27 cellular contexts compared by ENCODE assay signal in the genomic region with DNA sequence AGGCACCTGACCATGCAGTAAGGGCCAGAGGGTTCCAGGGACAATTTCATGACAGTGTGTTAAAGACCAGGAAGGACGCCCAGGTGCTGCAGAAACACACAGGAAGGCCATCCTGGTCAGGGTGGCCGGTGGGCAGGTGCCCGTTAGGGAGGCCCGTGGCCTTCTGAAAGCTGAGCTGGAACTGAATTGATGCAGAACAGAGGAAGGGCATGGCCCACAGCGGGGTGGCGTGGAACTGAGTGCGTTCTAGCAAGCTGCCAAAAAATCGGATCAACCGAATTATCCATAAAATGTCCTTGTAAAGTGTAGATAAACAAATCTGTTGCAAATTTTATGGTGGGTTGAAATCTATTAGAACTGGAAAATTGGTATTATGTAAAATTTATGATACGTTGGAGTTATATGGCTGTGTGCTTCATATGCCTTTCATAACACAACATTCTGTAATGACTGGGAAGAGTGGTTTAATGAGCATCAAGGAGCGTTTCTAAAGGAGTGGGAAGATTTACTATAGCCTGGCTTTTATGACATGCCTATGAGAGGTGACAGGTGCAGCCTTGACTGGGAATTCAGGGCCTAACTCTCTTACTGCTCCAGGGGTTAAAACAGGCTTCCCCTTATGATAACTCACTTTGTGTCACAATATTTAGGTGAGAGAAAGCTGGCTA.
"Had no signal": no experiment of that assay in that cellular context is flagged by ENCODE, and none has a peak within 500 bp of the region (broad histone marks: within the 10 kb centered on the region; RNA-seq: fewer than 3 reads in every experiment).

No MANE protein-coding gene starts in this region.

- H3K9me3 ChIP-seq: gastrocnemius medialis, right atrium auricular region, stomach, thyroid gland, upper lobe of right lung had no signal

- H3K4me1 ChIP-seq: gastrocnemius medialis, parathyroid adenoma, right atrium auricular region, stomach, thyroid gland, upper lobe of right lung had no signal

- H3K27me3 ChIP-seq: gastrocnemius medialis, hepatocyte, right atrium auricular region, stomach, thyroid gland, upper lobe of right lung had no signal

- H3K36me3 Mint-ChIP-seq: naive B cell had no signal

- H3K36me3 ChIP-seq: gastrocnemius medialis, right atrium auricular region, thyroid gland, upper lobe of right lung had no signal

- H3K27ac ChIP-seq: dorsolateral prefrontal cortex, gastrocnemius medialis, hepatocyte, parathyroid adenoma, right atrium auricular region, stomach, thyroid gland, upper lobe of right lung, VCaP had no signal

- DNase-seq: activated CD4-positive, alpha-beta T cell treated with anti-CD3 and anti-CD28 coated beads for 4 hours; activated CD4-positive, alpha-beta T cell treated with anti-CD3 and anti-CD28 coated beads, Interleukin-2, amount 50 U/mL, for 4 hours; activated naive CD4-positive, alpha-beta T cell; activated T-cell treated with anti-CD3 and anti-CD28 coated beads for 4 hours; activated T-cell treated with anti-CD3 and anti-CD28 coated beads, Interleukin-2, amount 50 U/mL, for 72 hours; dorsolateral prefrontal cortex; effector memory CD4-positive, alpha-beta T cell; erythroblast; gastrocnemius medialis; islet precursor cell; mammary epithelial cell; naive B cell; occipital lobe; stimulated activated CD4-positive, alpha-beta T cell treated with anti-CD3 and anti-CD28 coated beads, Interleukin-15, amount 100 ng/mL, for 24 hours; stimulated activated CD4-positive, alpha-beta T cell treated with anti-CD3 and anti-CD28 coated beads, Interleukin-2, amount 100 ng/mL, for 24 hours; stimulated activated naive B cell treated with anti-CD40 and anti-IgM and Interleukin-4, amounts not matched to agents 10 μg/mL and 1 μg/mL and 100 μg/mL, for 72 hours; stomach; T-helper 9 cell; thyroid gland; upper lobe of right lung had no signal

- ATAC-seq: activated naive CD4-positive, alpha-beta T cell treated with anti-CD3 and anti-CD28 coated beads, Interleukin-2, amount 50 U/mL, for 72 hours; activated T-cell treated with anti-CD3 and anti-CD28 coated beads, Interleukin-2, amount 50 U/mL, for 72 hours; gastrocnemius medialis; stimulated activated naive B cell treated with anti-CD40 and anti-IgM and Interleukin-4, amounts not matched to agents 10 μg/mL and 1 μg/mL and 100 μg/mL, for 72 hours; upper lobe of right lung had no signal

- H3K4me3 ChIP-seq: dorsolateral prefrontal cortex, gastrocnemius medialis, hepatocyte, right atrium auricular region, smooth muscle cell, stomach, thyroid gland, upper lobe of right lung had no signal

- H3K4me3 Mint-ChIP-seq: neural crest cell had no signal

- H3K27ac Mint-ChIP-seq: stimulated activated naive B cell treated with anti-CD40 and anti-IgM and Interleukin-4, amounts not matched to agents 10 μg/mL and 1 μg/mL and 100 μg/mL, for 72 hours had no signal
